ENCODE assay signal across 9 cellular contexts in genomic region chr3:120615863-120616599, GRCh38. TPM values are rescaled to one million over a fixed set of nuclear protein-coding genes. Genes with fewer than 3 reads are reported as not detected.
DNase-seq lines count a peak whose midpoint lies in the region; ATAC-seq and TF ChIP-seq lines count a peak whose summit lies in the region.
"Had no signal": no experiment of that assay in that cellular context is flagged by ENCODE, and none has a peak within 500 bp of the region (broad histone marks: within the 10 kb centered on the region; RNA-seq: fewer than 3 reads in every experiment).

No MANE protein-coding gene starts in this region.

- H3K4me3 Mint-ChIP-seq in progenitor cell of endocrine pancreas (ENCODE audit: low read depth): no peak overlapping the region

- H3K36me3 Mint-ChIP-seq in progenitor cell of endocrine pancreas (ENCODE audit: insufficient read depth): no peaks in the 10 kb centered on the region

- peak; percentile 60 for ATAC-seq in gastroesophageal sphincter

- no peak overlapping the region for H3K27ac Mint-ChIP-seq in progenitor cell of endocrine pancreas

- no peaks in the 10 kb centered on the region for H3K36me3 ChIP-seq in gastroesophageal sphincter
- no peaks in the 10 kb centered on the region for H3K36me3 ChIP-seq in ovary

- H3K4me3 ChIP-seq in gastroesophageal sphincter (no peak overlapping the region), ovary (no peak overlapping the region)

- WGBS in gastroesophageal sphincter (ENCODE audit: low coverage in 1 of 2), 2 donors: 79% methylated on average over 3 of the region's 13 CpGs; no CpG with 5 or more reads in 1 of the 2 donors
- 72 to 79% (median 73%) methylated on average over 13 of the region's 13 CpGs for WGBS in ovary, 3 donors

- H3K27ac ChIP-seq in gastroesophageal sphincter (no peak overlapping the region), ovary (no peak overlapping the region)

- H3K27me3 ChIP-seq in gastroesophageal sphincter (no peaks in the 10 kb centered on the region), ovary (no peaks in the 10 kb centered on the region)

- H3K9me3 ChIP-seq in gastroesophageal sphincter (no peaks in the 10 kb centered on the region), ovary (no peaks in the 10 kb centered on the region)

- no peaks in the 10 kb centered on the region for H3K4me1 Mint-ChIP-seq in progenitor cell of endocrine pancreas (ENCODE audit: low read depth)

- TF ChIP-seq POLR2A in gastroesophageal sphincter (IDR thresholded peaks at IDR 0.05): no peak
- TF ChIP-seq POLR2A in ovary (IDR thresholded peaks at IDR 0.05): no peak

- DNase-seq in GF-D8 (lab: John Stamatoyannopoulos, UW) (peak; percentile 42), pulmonary artery endothelial cell (ENCODE audit: low read depth, low spot score) (peak; percentile 37), HuH-7 (ENCODE audit: low spot score) (no peak), ovary (no peak), progenitor cell of endocrine pancreas (ENCODE audit: low spot score, unreplicated experiment) (no peak), GM20000 (ENCODE audit: low spot score) (no peak)
- DNase-seq: NCI-H82 had no signal

- TF ChIP-seq CTCF in gastroesophageal sphincter (IDR thresholded peaks at IDR 0.05): no peak
- no peak for TF ChIP-seq CTCF in ovary (IDR thresholded peaks at IDR 0.05)
- TF ChIP-seq CTCF in progenitor cell of endocrine pancreas (IDR thresholded peaks at IDR 0.05; ENCODE audit: unreplicated experiment): no peak
- TF ChIP-seq CTCF in GM20000 (IDR thresholded peaks at IDR 0.05; ENCODE audit: extremely low read depth, missing control alignments): no peak

- H3K9me3 Mint-ChIP-seq in progenitor cell of endocrine pancreas (ENCODE audit: low read depth): no peaks in the 10 kb centered on the region

- no peak for TF ChIP-seq EP300 in gastroesophageal sphincter (IDR thresholded peaks at IDR 0.05)
- TF ChIP-seq EP300 in ovary (IDR thresholded peaks at IDR 0.05): no peak

- intact Hi-C loops in ovary (cut with DNase I): no loop called here

- H3K27me3 Mint-ChIP-seq in progenitor cell of endocrine pancreas: no peaks in the 10 kb centered on the region

- no peaks in the 10 kb centered on the region for H3K4me1 ChIP-seq in gastroesophageal sphincter
- H3K4me1 ChIP-seq in ovary (ENCODE audit: insufficient read depth): no peaks in the 10 kb centered on the region

TF ChIP-seq in PFSK-1, 5 proteins besides CTCF, POLR2A, EP300 and RAD21:
- no peak for TF ChIP-seq TAF1 (IDR thresholded peaks at IDR 0.05; ENCODE audit: borderline replicate concordance, insufficient read depth, low read length)
- peak; percentile 58 for TF ChIP-seq FOXP2 (optimal IDR thresholded peaks at IDR 0.05; ENCODE audit: borderline replicate concordance, extremely low read depth, extremely low read length, insufficient read depth)

RNA-seq across cellular contexts. Expression of gene NDUFB4, which starts 19.9 kb away (rescaled TPM):
- 278 TPM for polyA plus RNA-seq in PFSK-1 (2012; ENCODE audit: insufficient read length, low read depth)
- total RNA-seq in gastroesophageal sphincter: 100 to 1,000 TPM; 123 to 230 (median 151) TPM
- 30.3 and 44.5 TPM in 2 replicates for total RNA-seq in pulmonary artery endothelial cell
- 100 to 1,000 TPM in 3 of 7 donors, 10 to 100 TPM in 4; 58.2 to 145 (median 89.4) TPM for total RNA-seq in ovary
- 100 to 1,000 TPM; 147 to 183 TPM for polyA plus RNA-seq in ovary
- total RNA-seq in progenitor cell of endocrine pancreas: 162 and 165 TPM in 2 replicates

Comparison
In these comparisons a context has a peak if more than half of its experiments do, and no peak if none do; other contexts are left out.
1. DNase-seq: peak in GF-D8 (single experiment) and pulmonary artery endothelial cell (single experiment); none in HuH-7 (single experiment), ovary (0 of 5), progenitor cell of endocrine pancreas (single experiment) and GM20000 (single experiment).